8 cellular contexts compared by ENCODE assay signal in genomic region chr3:38834110-38834509, GRCh38. TPM values are rescaled to one million over a fixed set of nuclear protein-coding genes. Genes with fewer than 3 reads are reported as not detected.
DNase-seq lines count a peak whose midpoint lies in the region; ATAC-seq and TF ChIP-seq lines count a peak whose summit lies in the region.

No MANE protein-coding gene starts in this region.

- no peaks in the 10 kb centered on the region for H3K36me3 Mint-ChIP-seq in activated naive CD8-positive, alpha-beta T cell treated with anti-CD3 and anti-CD28 coated beads, Interleukin-2, amount 50 U/mL, for 24 hours (ENCODE audit: low read depth)
- H3K36me3 Mint-ChIP-seq in mesothelial cell of epicardium: no peaks in the 10 kb centered on the region

- no peaks in the 10 kb centered on the region for H3K36me3 ChIP-seq in kidney epithelial cell (ENCODE audit: control insufficient read depth, insufficient read depth, low read length)

- H3K27ac Mint-ChIP-seq in activated naive CD8-positive, alpha-beta T cell treated with anti-CD3 and anti-CD28 coated beads, Interleukin-2, amount 50 U/mL, for 24 hours: peak overlapping the region; percentile 79
- peak overlapping the region; percentile 79 to 94 for H3K27ac Mint-ChIP-seq in stimulated activated naive CD8-positive, alpha-beta T cell treated with anti-CD3 and anti-CD28 coated beads, Interleukin-15, amount 100 ng/mL, for 72 hours
- H3K27ac Mint-ChIP-seq in mesothelial cell of epicardium: no peak overlapping the region

- H3K9me3 Mint-ChIP-seq in activated naive CD8-positive, alpha-beta T cell treated with anti-CD3 and anti-CD28 coated beads, Interleukin-2, amount 50 U/mL, for 24 hours: no peaks in the 10 kb centered on the region
- H3K9me3 Mint-ChIP-seq in stimulated activated naive CD8-positive, alpha-beta T cell treated with anti-CD3 and anti-CD28 coated beads, Interleukin-15, amount 100 ng/mL, for 72 hours: no peaks in the 10 kb centered on the region
- H3K9me3 Mint-ChIP-seq in mesothelial cell of epicardium: peaks cover 5% of the 10 kb centered on the region

- DNase-seq in NB4 (ENCODE audit: low read depth) (peak; percentile 92), kidney epithelial cell (ENCODE audit: low read depth) (peak; percentile 19), DMS114 treated with DMSO at 0.1 percent for 48 hours (lab: John Stamatoyannopoulos, UW; ENCODE audit: unreplicated experiment) (no peak), mesothelial cell of epicardium (ENCODE audit: low spot score in 2 of 2, unreplicated experiment in 2 of 2) (no peak)
- DNase-seq in activated naive CD8-positive, alpha-beta T cell treated with anti-CD3 and anti-CD28 coated beads, Interleukin-2, amount 50 U/mL, for 24 hours: peak; percentile 64
- DNase-seq in stimulated activated naive CD8-positive, alpha-beta T cell treated with anti-CD3 and anti-CD28 coated beads, Interleukin-15, amount 100 ng/mL, for 72 hours: peak; percentile 69 to 72

- peaks cover 2% of the 10 kb centered on the region for H3K27me3 Mint-ChIP-seq in activated naive CD8-positive, alpha-beta T cell treated with anti-CD3 and anti-CD28 coated beads, Interleukin-2, amount 50 U/mL, for 24 hours
- no peaks in the 10 kb centered on the region for H3K27me3 Mint-ChIP-seq in stimulated activated naive CD8-positive, alpha-beta T cell treated with anti-CD3 and anti-CD28 coated beads, Interleukin-15, amount 100 ng/mL, for 72 hours
- peaks cover 21% of the 10 kb centered on the region for H3K27me3 Mint-ChIP-seq in mesothelial cell of epicardium (ENCODE audit: low read depth)

- ATAC-seq in GM19351 (IDR thresholded peaks at IDR 0.05; ENCODE audit: unreplicated experiment) (peak; percentile 76), HG02610 (IDR thresholded peaks at IDR 0.05; ENCODE audit: unreplicated experiment) (no peak)
- peak; percentile 91 for ATAC-seq in activated naive CD8-positive, alpha-beta T cell treated with anti-CD3 and anti-CD28 coated beads, Interleukin-2, amount 50 U/mL, for 24 hours
- ATAC-seq in stimulated activated naive CD8-positive, alpha-beta T cell treated with anti-CD3 and anti-CD28 coated beads, Interleukin-15, amount 100 ng/mL, for 72 hours: peak; percentile 93

- TF ChIP-seq CTCF in NB4 (IDR thresholded peaks at IDR 0.05; ENCODE audit: low read depth, low read length): no peak
- no peak for TF ChIP-seq CTCF in kidney epithelial cell (IDR thresholded peaks at IDR 0.05; ENCODE audit: insufficient read depth, low read length, poor library complexity, severe bottlenecking)
- no peak for TF ChIP-seq CTCF in mesothelial cell of epicardium (IDR thresholded peaks at IDR 0.05; ENCODE audit: unreplicated experiment)

- H3K4me1 Mint-ChIP-seq in activated naive CD8-positive, alpha-beta T cell treated with anti-CD3 and anti-CD28 coated beads, Interleukin-2, amount 50 U/mL, for 24 hours: peaks cover 20% of the 10 kb centered on the region
- peaks cover 32% of the 10 kb centered on the region for H3K4me1 Mint-ChIP-seq in stimulated activated naive CD8-positive, alpha-beta T cell treated with anti-CD3 and anti-CD28 coated beads, Interleukin-15, amount 100 ng/mL, for 72 hours
- H3K4me1 Mint-ChIP-seq in mesothelial cell of epicardium: peaks cover 9% of the 10 kb centered on the region

- TF ChIP-seq POLR2A in NB4 (IDR thresholded peaks at IDR 0.05; ENCODE audit: extremely low read depth, insufficient read length): no peak

- no peaks in the 10 kb centered on the region for H3K27me3 ChIP-seq in kidney epithelial cell (ENCODE audit: control insufficient read depth, insufficient read depth, low read length)

- peak overlapping the region; percentile 22 for H3K4me3 Mint-ChIP-seq in activated naive CD8-positive, alpha-beta T cell treated with anti-CD3 and anti-CD28 coated beads, Interleukin-2, amount 50 U/mL, for 24 hours
- H3K4me3 Mint-ChIP-seq in stimulated activated naive CD8-positive, alpha-beta T cell treated with anti-CD3 and anti-CD28 coated beads, Interleukin-15, amount 100 ng/mL, for 72 hours: peak overlapping the region; percentile 38 to 60
- H3K4me3 Mint-ChIP-seq in mesothelial cell of epicardium: no peak overlapping the region

- H3K4me3 ChIP-seq in NB4 (ENCODE audit: low read depth, low read length) (no peak overlapping the region), kidney epithelial cell (ENCODE audit: low read depth, low read length) (no peak overlapping the region)

RNA-seq across cellular contexts. Expression of gene SCN10A, which starts 18.1 kb away (rescaled TPM):
- total RNA-seq in kidney epithelial cell (not detected in 2 replicates), mesothelial cell of epicardium (not detected in 3 replicates)

Comparison
In these comparisons a context has a peak if more than half of its experiments do, and no peak if none do; other contexts are left out.
1. DNase-seq: peak in NB4 (single experiment), activated naive CD8-positive, alpha-beta T cell treated with anti-CD3 and anti-CD28 coated beads, Interleukin-2, amount 50 U/mL, for 24 hours (single experiment), kidney epithelial cell (single experiment) and stimulated activated naive CD8-positive, alpha-beta T cell treated with anti-CD3 and anti-CD28 coated beads, Interleukin-15, amount 100 ng/mL, for 72 hours (2 of 2); none in DMS114 treated with DMSO at 0.1 percent for 48 hours (single experiment) and mesothelial cell of epicardium (0 of 2).